Comparison of ENCODE assay signal across 9 cellular contexts in the genomic region with DNA sequence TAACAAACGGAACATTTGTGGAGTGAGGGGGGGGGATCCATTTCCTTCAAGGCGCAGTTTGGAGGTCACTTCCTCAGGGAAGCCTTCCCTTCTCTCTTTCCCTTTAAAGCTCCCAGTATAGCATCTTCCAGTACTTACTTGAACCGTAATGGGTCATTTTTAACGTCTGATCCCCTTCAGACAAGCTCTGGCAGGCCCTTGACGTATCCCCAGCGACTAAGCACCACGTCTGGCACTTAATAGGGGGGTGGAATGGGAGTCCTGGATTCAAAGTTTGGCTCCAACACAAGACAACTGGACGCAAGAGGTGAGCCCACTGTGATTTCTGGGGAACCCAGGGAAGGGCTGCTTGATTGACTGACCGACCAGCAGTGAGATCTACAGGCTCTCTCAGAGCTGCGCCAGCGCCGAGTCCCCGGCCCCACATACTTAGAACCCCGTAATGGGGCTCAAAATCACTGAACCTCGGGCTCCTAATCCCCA. TPM values are rescaled to one million over a fixed set of nuclear protein-coding genes. Genes with fewer than 3 reads are reported as not detected.
DNase-seq lines count a peak whose midpoint lies in the region; ATAC-seq and TF ChIP-seq lines count a peak whose summit lies in the region.
"Had no signal": no experiment of that assay in that cellular context is flagged by ENCODE, and none has a peak within 500 bp of the region (broad histone marks: within the 10 kb centered on the region; RNA-seq: fewer than 3 reads in every experiment).

No MANE protein-coding gene starts in this region.

- peak overlapping the region; percentile 93 for H3K27ac Mint-ChIP-seq in Caco-2 (ENCODE audit: unreplicated experiment)

- CTCF ChIA-PET in Caco-2 (lab: Charles Lee), result no interaction called here

- DNase-seq in Caco-2 (peak in 1 of 2 experiments; percentile 37), M059J (ENCODE audit: low read depth) (peak; percentile 54), ascending aorta (ENCODE audit: low spot score in 2 of 2) (peak in 1 of 2 donors; percentile 65), hepatic stellate cell (ENCODE audit: low spot score) (peak; percentile 53), retinal pigment epithelial cell (ENCODE audit: low read depth) (no peak), NCI-H1436 (lab: John Stamatoyannopoulos, UW) (no peak)

- TSS peak; percentile 73 for BruUV-seq in Caco-2 (replicated peaks; lab: Mats Ljungman, UMichigan)

- POLR2A ChIA-PET in Caco-2 (lab: Charles Lee), result interaction anchor here (0.6 kb wide), 1 partner anchor 21 kb away, joined by 6 read pairs; no protein-coding TSS in a partner anchor

- peaks cover 57% of the 10 kb centered on the region for H3K36me3 Mint-ChIP-seq in Caco-2 (ENCODE audit: insufficient read depth, unreplicated experiment)

- H3K27me3 Mint-ChIP-seq in Caco-2 (ENCODE audit: insufficient read depth, unreplicated experiment), result no peaks in the 10 kb centered on the region

- peaks cover 23% of the 10 kb centered on the region for H3K4me1 Mint-ChIP-seq in Caco-2 (ENCODE audit: low read depth, unreplicated experiment)

- TF ChIP-seq CTCF in Caco-2 (IDR thresholded peaks at IDR 0.05; ENCODE audit: insufficient read depth in 1 of 2, low read depth in 1 of 2, low read length in 1 of 2, severe bottlenecking in 1 of 2, unreplicated experiment in 1 of 2), result no peak
- TF ChIP-seq CTCF in ascending aorta (IDR thresholded peaks at IDR 0.05), result no peak
- TF ChIP-seq CTCF in retinal pigment epithelial cell (conservative IDR thresholded peaks at IDR 0.05; ENCODE audit: low read depth, low read length), result no peak

- intact Hi-C loops in Caco-2 (cut with micrococcal nuclease; ENCODE audit: unreplicated experiment), result no loop called here
- intact Hi-C loops in ascending aorta (cut with DNase I), result loop anchor here (1.0 to 5.0 kb wide), 4 partner anchors 54 to 366 kb away; a partner anchor contains a TSS

- no peaks in the 10 kb centered on the region for H3K9me3 Mint-ChIP-seq in Caco-2 (ENCODE audit: unreplicated experiment)

- peak overlapping the region; percentile 95 for H3K4me3 Mint-ChIP-seq in Caco-2 (ENCODE audit: unreplicated experiment)

- H3K36me3 ChIP-seq in Caco-2 (ENCODE audit: control insufficient read depth, insufficient read depth, low read length), result no peaks in the 10 kb centered on the region
- no peaks in the 10 kb centered on the region for H3K36me3 ChIP-seq in ascending aorta

- peak overlapping the region; percentile 91 to 92 for H3K27ac ChIP-seq in ascending aorta

- H3K27me3 ChIP-seq in Caco-2 (replicated peaks; ENCODE audit: control insufficient read depth, insufficient read depth, low read length) (no peaks in the 10 kb centered on the region), ascending aorta (no peaks in the 10 kb centered on the region)

- ATAC-seq in GM21390 (IDR thresholded peaks at IDR 0.05; ENCODE audit: unreplicated experiment) (peak; percentile 5), HG02885 (IDR thresholded peaks at IDR 0.05; ENCODE audit: poor library complexity, unreplicated experiment) (no peak)

- H3K9me3 ChIP-seq in Caco-2 (no peaks in the 10 kb centered on the region), ascending aorta (no peaks in the 10 kb centered on the region)

- peak overlapping the region; percentile 89 for H3K4me3 ChIP-seq in Caco-2 (ENCODE audit: low read depth, low read length)
- peak overlapping the region; percentile 70 to 84 for H3K4me3 ChIP-seq in ascending aorta
- H3K4me3 ChIP-seq in retinal pigment epithelial cell (ENCODE audit: low read length), result peak overlapping the region; percentile 98

- H3K4me1 ChIP-seq in Caco-2, result peaks cover 19% of the 10 kb centered on the region
- peaks cover 13 to 39% of the 10 kb centered on the region in 2 donors for H3K4me1 ChIP-seq in ascending aorta

RNA-seq across cellular contexts. Expression of a gene that starts 0.4 kb away (rescaled TPM):
- total RNA-seq in Caco-2 (2022) (177 and 184 TPM in 2 replicates), ascending aorta (48.9 TPM)
- 83.6 and 87.2 TPM in 2 replicates for total RNA-seq in M059J (2014; rRNA removed; shearing (Covaris generic))

RNA-seq across cellular contexts. Expression of a gene that starts 0.7 kb away (rescaled TPM):
- total RNA-seq in Caco-2 (2022) (23.8 and 32.8 TPM in 2 replicates), ascending aorta (1.6 TPM)
- 20.9 and 30.3 TPM in 2 replicates for total RNA-seq in M059J (2014; rRNA removed; shearing (Covaris generic))

RNA-seq across cellular contexts. Expression of a gene that starts 54.0 kb away (rescaled TPM):
- total RNA-seq in Caco-2 (2022) (0.67 and 1.1 TPM in 2 replicates), ascending aorta (8.9 TPM)
- 0.49 and 2.9 TPM in 2 replicates for total RNA-seq in M059J (2014; rRNA removed; shearing (Covaris generic))
- total RNA-seq: activated CD8-positive, alpha-beta memory T cell treated with anti-CD3 and anti-CD28 coated beads for 36 hours had no signal

Comparison
In these comparisons a context has a peak if more than half of its experiments do, and no peak if none do; other contexts are left out.
1. DNase-seq: peak in M059J (single experiment) and hepatic stellate cell (single experiment); none in retinal pigment epithelial cell (single experiment) and NCI-H1436 (single experiment).
2. Peak in every context shown above with its lines, with median percentiles within 50 percentile points of each other: H3K4me3 ChIP-seq.